Comparison of ENCODE assay signal across 23 cellular contexts in genomic region chr2:181613241-181613640, GRCh38. TPM values are rescaled to one million over a fixed set of nuclear protein-coding genes. Genes with fewer than 3 reads are reported as not detected.
A peak's percentile ranks its signal among the peaks of the same experiment; 100 is the strongest.
DNase-seq lines count a peak whose midpoint lies in the region; TF ChIP-seq lines count a peak whose summit lies in the region.
"Had no signal": no experiment of that assay in that cellular context is flagged by ENCODE, and none has a peak within 500 bp of the region (broad histone marks: within the 10 kb centered on the region; RNA-seq: fewer than 3 reads in every experiment).

No MANE protein-coding gene starts in this region.

- H3K27me3 Mint-ChIP-seq in neural progenitor cell (ENCODE audit: insufficient read depth, low read depth), result no peaks in the 10 kb centered on the region

- DNase-seq in NCI-H748 (lab: John Stamatoyannopoulos, UW; ENCODE audit: unreplicated experiment), result peak; percentile 15
- DNase-seq in NCI-H748 treated with DMSO at 0.1 percent for 48 hours (lab: John Stamatoyannopoulos, UW), result no peak
- DNase-seq in LNCaP clone FGC (ENCODE audit: low read depth), result peak; percentile 15
- DNase-seq in WERI-Rb-1, result no peak
- no peak for DNase-seq in neural progenitor cell (ENCODE audit: low spot score)
- no peak for DNase-seq in kidney tubule cell (ENCODE audit: low spot score)
- no peak for DNase-seq in NCI-H345 (lab: John Stamatoyannopoulos, UW)
- no peak for DNase-seq in midbrain (lab: John Stamatoyannopoulos, UW)
- DNase-seq: 8988T, COR-L47, DMS 273 treated with DMSO at 0.1 percent for 48 hours, GOT3, Kasumi-1, NCI-H1092 treated with DMSO at 0.1 percent for 48 hours, NCI-H2081, NCI-H2227 treated with DMSO at 0.1 percent for 48 hours, SHP77 treated with DMSO at 0.1 percent for 48 hours, T-helper 1 cell had no signal

- H3K27me3 ChIP-seq in WERI-Rb-1 (ENCODE audit: insufficient read depth, low read depth, severe bottlenecking), result no peaks in the 10 kb centered on the region
- no peaks in the 10 kb centered on the region for H3K27me3 ChIP-seq in neural progenitor cell

- H3K9me3 ChIP-seq in WERI-Rb-1 (ENCODE audit: severe bottlenecking) (no peaks in the 10 kb centered on the region), neural progenitor cell (ENCODE audit: low read depth) (no peaks in the 10 kb centered on the region)

- TF ChIP-seq CTCF in LNCaP clone FGC (IDR thresholded peaks at IDR 0.05; ENCODE audit: control insufficient read depth, extremely low read depth, insufficient read depth), result no peak
- no peak for TF ChIP-seq CTCF in WERI-Rb-1 (IDR thresholded peaks at IDR 0.05; ENCODE audit: low read depth, low read length)
- no peak for TF ChIP-seq CTCF in neural progenitor cell (IDR thresholded peaks at IDR 0.05)

- no peaks in the 10 kb centered on the region for H3K4me1 ChIP-seq in neural progenitor cell

- H3K36me3 ChIP-seq in WERI-Rb-1, result no peaks in the 10 kb centered on the region
- no peaks in the 10 kb centered on the region for H3K36me3 ChIP-seq in neural progenitor cell

- peak overlapping the region; percentile 15 for H2AFZ ChIP-seq in neural progenitor cell (replicated peaks)

- H3K4me2 ChIP-seq in neural progenitor cell, result no peak overlapping the region

- H3K4me3 ChIP-seq in LNCaP clone FGC (ENCODE audit: low read depth, low read length), result no peak overlapping the region
- no peak overlapping the region for H3K4me3 ChIP-seq in WERI-Rb-1 (ENCODE audit: low read depth, low read length)
- no peak overlapping the region for H3K4me3 ChIP-seq in neural progenitor cell
- H3K4me3 ChIP-seq: GM12878 had no signal

- H3K9me3 Mint-ChIP-seq in neural progenitor cell, result no peaks in the 10 kb centered on the region
- H3K9me3 Mint-ChIP-seq: IgD-negative memory B cell had no signal

- H3F3A ChIP-seq in neural progenitor cell (ENCODE audit: low read depth), result no peaks in the 10 kb centered on the region

- H3K27ac ChIP-seq in WERI-Rb-1 (peak overlapping the region; percentile 84), neural progenitor cell (no peak overlapping the region)
- H3K27ac ChIP-seq: HL-60 had no signal

- no peak overlapping the region for H3K4me3 Mint-ChIP-seq in neural progenitor cell
- H3K4me3 Mint-ChIP-seq: B cell, IgD-negative memory B cell had no signal

- H4K20me1 ChIP-seq in neural progenitor cell (ENCODE audit: low read depth), result no peaks in the 10 kb centered on the region

- no peak overlapping the region for H3K9ac ChIP-seq in neural progenitor cell

- H3K4me1 Mint-ChIP-seq in neural progenitor cell, result no peaks in the 10 kb centered on the region
- H3K4me1 Mint-ChIP-seq: B cell had no signal

- H3K79me2 ChIP-seq in neural progenitor cell (ENCODE audit: low read depth), result no peaks in the 10 kb centered on the region

- no peak overlapping the region for H3K27ac Mint-ChIP-seq in neural progenitor cell
- H3K27ac Mint-ChIP-seq: B cell, IgD-negative memory B cell had no signal

- no peaks in the 10 kb centered on the region for H3K36me3 Mint-ChIP-seq in neural progenitor cell

RNA-seq across cellular contexts. Expression of gene CERKL, which starts 43.7 kb away (rescaled TPM):
- 0.25 TPM in 1 of 2 replicates, not detected in the other for total RNA-seq in neural progenitor cell (ENCODE audit: low replicate concordance)
- total RNA-seq: B cell, OCI-LY7 had no signal

Comparison
In these comparisons a context has a peak if more than half of its experiments do, and no peak if none do; other contexts are left out.
1. DNase-seq: peak in NCI-H748 (single experiment) and LNCaP clone FGC (single experiment); none in NCI-H748 treated with DMSO at 0.1 percent for 48 hours (single experiment), WERI-Rb-1 (single experiment), neural progenitor cell (single experiment), kidney tubule cell (single experiment), NCI-H345 (single experiment) and midbrain (single experiment).